In genomic region chr7:23475579-23475844, GRCh38 we compare ENCODE assay signal across 15 cellular contexts. TPM values are rescaled to one million over a fixed set of nuclear protein-coding genes. Genes with fewer than 3 reads are reported as not detected.
A peak's percentile ranks its signal among the peaks of the same experiment; 100 is the strongest.
DNase-seq lines count a peak whose midpoint lies in the region; ATAC-seq, FAIRE-seq and TF ChIP-seq lines count a peak whose summit lies in the region.
"Had no signal": no experiment of that assay in that cellular context is flagged by ENCODE, and none has a peak within 500 bp of the region (broad histone marks: within the 10 kb centered on the region; RNA-seq: fewer than 3 reads in every experiment).

No MANE protein-coding gene starts in this region.

- TF ChIP-seq CTCF in BE2C (IDR thresholded peaks at IDR 0.05; ENCODE audit: low read depth, low read length) (no peak), RWPE2 (IDR thresholded peaks at IDR 0.05; ENCODE audit: poor library complexity, severe bottlenecking) (no peak), pancreas (IDR thresholded peaks at IDR 0.05) (no peak), lower lobe of right lung (IDR thresholded peaks at IDR 0.05) (no peak)

- intact Hi-C loops in pancreas (cut with DNase I) = no loop called here
- intact Hi-C loops in lower lobe of right lung (cut with DNase I) = no loop called here

- FAIRE-seq in pancreas (lab: Jason Lieb, UNC) = no peak

- peak overlapping the region; percentile 92 for H3K27ac ChIP-seq in RWPE2 (ENCODE audit: poor library complexity, severe bottlenecking)
- H3K27ac ChIP-seq in pancreas = no peak overlapping the region
- H3K27ac ChIP-seq in lower lobe of right lung = no peak overlapping the region
- H3K27ac ChIP-seq: psoas muscle, tibial nerve had no signal

- H3K4me3 ChIP-seq in BE2C (ENCODE audit: low read depth, low read length) (peak overlapping the region; percentile 97), RWPE2 (ENCODE audit: severe bottlenecking) (peak overlapping the region; percentile 56), iPS-11a (ENCODE audit: low read depth, low read length) (peak overlapping the region; percentile 70), pancreas (no peak overlapping the region), lower lobe of right lung (no peak overlapping the region)
- H3K4me3 ChIP-seq: psoas muscle, tibial nerve had no signal

- ATAC-seq in RWPE2 (ENCODE audit: low read depth) (no peak), GM18867 (IDR thresholded peaks at IDR 0.05; ENCODE audit: unreplicated experiment) (no peak), pancreas (no peak), GM21825 (IDR thresholded peaks at IDR 0.05; ENCODE audit: unreplicated experiment) (no peak), lower lobe of right lung (no peak)
- ATAC-seq: psoas muscle had no signal

- H3K36me3 ChIP-seq in BE2C (no peaks in the 10 kb centered on the region), RWPE2 (ENCODE audit: low read depth) (peaks cover 3% of the 10 kb centered on the region; the same call in 1 of the 2 replicates), pancreas (no peaks in the 10 kb centered on the region), lower lobe of right lung (no peaks in the 10 kb centered on the region)
- H3K36me3 ChIP-seq: tibial nerve had no signal

- no peaks in the 10 kb centered on the region for H3K9me3 ChIP-seq in BE2C
- no peaks in the 10 kb centered on the region for H3K9me3 ChIP-seq in RWPE2 (ENCODE audit: severe bottlenecking)
- no peaks in the 10 kb centered on the region for H3K9me3 ChIP-seq in pancreas
- no peaks in the 10 kb centered on the region for H3K9me3 ChIP-seq in lower lobe of right lung
- H3K9me3 ChIP-seq: psoas muscle, tibial nerve had no signal

- H3K27me3 ChIP-seq in BE2C (no peaks in the 10 kb centered on the region), RWPE2 (ENCODE audit: insufficient read depth, poor library complexity, severe bottlenecking) (no peaks in the 10 kb centered on the region), pancreas (peaks cover 38 to 96% (median 66%) of the 10 kb centered on the region in 4 donors), lower lobe of right lung (ENCODE audit: low read depth) (peaks cover 98% of the 10 kb centered on the region)

- H3K4me1 ChIP-seq in BE2C (no peaks in the 10 kb centered on the region; the same call in 1 of the 2 replicates), RWPE2 (ENCODE audit: insufficient read depth, poor library complexity, severe bottlenecking) (peaks cover 42% of the 10 kb centered on the region), pancreas (peaks cover 0 to 13% (median 0%) of the 10 kb centered on the region in 3 donors), lower lobe of right lung (peaks cover 26% of the 10 kb centered on the region)

- no peak for DNase-seq in BE2C
- DNase-seq in HT-29 (ENCODE audit: low spot score) = peak; percentile 40
- DNase-seq in RWPE2 (ENCODE audit: low spot score) = no peak
- no peak for DNase-seq in pancreas
- DNase-seq in lower lobe of right lung = no peak
- DNase-seq: activated CD8-positive, alpha-beta memory T cell treated with anti-CD3 and anti-CD28 coated beads for 24 hours; activated gamma-delta T cell; DMS53; KBM-7; NCI-H1417 treated with DMSO at 0.1 percent for 48 hours; psoas muscle had no signal

RNA-seq across cellular contexts. Expression of gene IGF2BP3, which starts 5.2 kb away (rescaled TPM):
- 15.8 TPM for polyA plus RNA-seq in BE2C (2012; ENCODE audit: insufficient read depth, insufficient read length, low read depth)
- 30.0 and 44.0 TPM in 2 replicates for total RNA-seq in HT-29 (2014; rRNA removed; shearing (Covaris generic))
- 1 to 10 TPM in 2 of 6 donors, under 1 TPM in 4; 0.37 to 1.3 (median 0.85) TPM for total RNA-seq in pancreas
- under 1 TPM; 0.09 to 0.23 TPM for polyA plus RNA-seq in pancreas
- 2.0 TPM for total RNA-seq in lower lobe of right lung

RNA-seq across cellular contexts. Expression of gene TRA2A, which starts 56.3 kb away (rescaled TPM):
- polyA plus RNA-seq in BE2C (2012; ENCODE audit: insufficient read depth, insufficient read length, low read depth) = 65.7 TPM
- total RNA-seq in HT-29 (2014; rRNA removed; shearing (Covaris generic)) = 31.0 and 45.1 TPM in 2 replicates
- total RNA-seq in pancreas (10 to 100 TPM; 19.1 to 47.6 (median 25.2) TPM), lower lobe of right lung (84.1 TPM)
- polyA plus RNA-seq in pancreas = 10 to 100 TPM; 55.6 to 63.6 TPM

Comparison
In these comparisons a context has a peak if more than half of its experiments do, and no peak if none do; other contexts are left out.
1. H3K4me3 ChIP-seq: peak in BE2C (single experiment), RWPE2 (single experiment) and iPS-11a (single experiment); none in pancreas (0 of 4) and lower lobe of right lung (single experiment).
2. RNA of gene IGF2BP3, which starts 5.2 kb away (total RNA-seq): 30.0 to 44.0 TPM in HT-29; 2.0 TPM in lower lobe of right lung (single experiment) and 0.37 to 1.3 TPM in pancreas; every median in the first group is over 10 times any median in the second.